In genomic region chr5:177600458-177601018, GRCh38 we compare ENCODE assay signal across 8 cellular contexts. TPM values are rescaled to one million over a fixed set of nuclear protein-coding genes. Genes with fewer than 3 reads are reported as not detected.
DNase-seq lines count a peak whose midpoint lies in the region; ATAC-seq and TF ChIP-seq lines count a peak whose summit lies in the region.

No MANE protein-coding gene starts in this region.

- peaks cover 43% of the 10 kb centered on the region for H3K36me3 Mint-ChIP-seq in activated T-cell treated with anti-CD3 and anti-CD28 coated beads, Interleukin-2, amount 50 U/mL, for 24 hours (ENCODE audit: low read depth)
- peaks cover 35% of the 10 kb centered on the region for H3K36me3 Mint-ChIP-seq in endothelial cell (ENCODE audit: low read depth, unreplicated experiment)
- no peaks in the 10 kb centered on the region for H3K36me3 Mint-ChIP-seq in natural killer cell

- peak in 1 of 3 donors; percentile 13 for ATAC-seq in natural killer cell

- H3K4me1 Mint-ChIP-seq in activated T-cell treated with anti-CD3 and anti-CD28 coated beads, Interleukin-2, amount 50 U/mL, for 24 hours (ENCODE audit: low read depth), result peaks cover 34% of the 10 kb centered on the region
- H3K4me1 Mint-ChIP-seq in endothelial cell (ENCODE audit: unreplicated experiment) (peaks cover 11% of the 10 kb centered on the region), natural killer cell (peaks cover 29 to 39% of the 10 kb centered on the region in 2 donors)

- intact Hi-C loops in natural killer cell (cut with micrococcal nuclease), result no loop called here
- intact Hi-C loops in posterior cingulate gyrus (cut with DNase I), result loop anchor here (2.0 kb wide), 1 partner anchor 84 kb away; the partner anchor contains the start of gene DDX41

- DNase-seq in activated T-cell treated with anti-CD3 and anti-CD28 coated beads, Interleukin-2, amount 50 U/mL, for 24 hours, result no peak
- no peak for DNase-seq in activated T-cell treated with anti-CD3 and anti-CD28 coated beads, Interleukin-2, amount 50 U/mL, for 1 hour
- DNase-seq in RWPE1 (ENCODE audit: low spot score) (no peak), endothelial cell (ENCODE audit: low spot score) (no peak), natural killer cell (no peak), NCI-H510A (lab: John Stamatoyannopoulos, UW) (no peak), posterior cingulate gyrus (no peak), ureter (ENCODE audit: low spot score) (no peak)

- TF ChIP-seq CTCF in RWPE1 (conservative IDR thresholded peaks at IDR 0.05; ENCODE audit: low read depth) (no peak), endothelial cell (IDR thresholded peaks at IDR 0.05; ENCODE audit: unreplicated experiment) (no peak), natural killer cell (IDR thresholded peaks at IDR 0.05) (no peak)

- CTCF ChIA-PET in RWPE1 (lab: Yijun Ruan, JAX), result interaction anchor here (0.9 kb wide), 1 partner anchor 21 kb away, joined by 3 read pairs; no protein-coding TSS in a partner anchor

- peak overlapping the region; percentile 92 for H3K4me3 Mint-ChIP-seq in activated T-cell treated with anti-CD3 and anti-CD28 coated beads, Interleukin-2, amount 50 U/mL, for 24 hours
- H3K4me3 Mint-ChIP-seq in endothelial cell (ENCODE audit: unreplicated experiment), result peak overlapping the region; percentile 96
- H3K4me3 Mint-ChIP-seq in natural killer cell, result peak overlapping the region; percentile 92

- peak overlapping the region; percentile 88 for H3K27ac ChIP-seq in RWPE1

- no peaks in the 10 kb centered on the region for H3K9me3 Mint-ChIP-seq in activated T-cell treated with anti-CD3 and anti-CD28 coated beads, Interleukin-2, amount 50 U/mL, for 24 hours
- H3K9me3 Mint-ChIP-seq in endothelial cell (ENCODE audit: unreplicated experiment) (no peaks in the 10 kb centered on the region), natural killer cell (no peaks in the 10 kb centered on the region)

- POLR2A ChIA-PET in RWPE1 (lab: Yijun Ruan, JAX; ENCODE audit: low non-redundant PET), result no interaction called here

- H3K27ac Mint-ChIP-seq in activated T-cell treated with anti-CD3 and anti-CD28 coated beads, Interleukin-2, amount 50 U/mL, for 24 hours, result peak overlapping the region; percentile 92
- H3K27ac Mint-ChIP-seq in endothelial cell (ENCODE audit: unreplicated experiment) (peak overlapping the region; percentile 61), natural killer cell (peak overlapping the region; percentile 81 to 90)

- H3K27me3 Mint-ChIP-seq in activated T-cell treated with anti-CD3 and anti-CD28 coated beads, Interleukin-2, amount 50 U/mL, for 24 hours, result no peaks in the 10 kb centered on the region
- H3K27me3 Mint-ChIP-seq in endothelial cell (ENCODE audit: unreplicated experiment) (peaks cover 5% of the 10 kb centered on the region), natural killer cell (ENCODE audit: low read depth in 2 of 2) (no peaks in the 10 kb centered on the region)

RNA-seq across cellular contexts. Expression of gene B4GALT7, which starts 0.6 kb away (rescaled TPM):
- 34.6 TPM for total RNA-seq in endothelial cell (ENCODE audit: unreplicated experiment)
- total RNA-seq in natural killer cell, result 10 to 100 TPM; 28.7 to 38.5 (median 28.7) TPM
- 45.7 TPM for total RNA-seq in ureter

RNA-seq across cellular contexts. Expression of gene TMED9, which starts 8.5 kb away (rescaled TPM):
- total RNA-seq in endothelial cell (ENCODE audit: unreplicated experiment), result 271 TPM
- 100 to 1,000 TPM in 1 of 3 donors, 10 to 100 TPM in 2; 91.2 to 114 (median 94.4) TPM for total RNA-seq in natural killer cell
- 137 TPM for total RNA-seq in ureter

RNA-seq across cellular contexts. Expression of gene FAM193B, which starts 46.2 kb away (rescaled TPM):
- total RNA-seq in endothelial cell (ENCODE audit: unreplicated experiment) (97.6 TPM), natural killer cell (100 to 1,000 TPM; 203 to 235 (median 216) TPM), ureter (76.0 TPM)
